Comparison of ENCODE assay signal across 14 cellular contexts in the genomic region with DNA sequence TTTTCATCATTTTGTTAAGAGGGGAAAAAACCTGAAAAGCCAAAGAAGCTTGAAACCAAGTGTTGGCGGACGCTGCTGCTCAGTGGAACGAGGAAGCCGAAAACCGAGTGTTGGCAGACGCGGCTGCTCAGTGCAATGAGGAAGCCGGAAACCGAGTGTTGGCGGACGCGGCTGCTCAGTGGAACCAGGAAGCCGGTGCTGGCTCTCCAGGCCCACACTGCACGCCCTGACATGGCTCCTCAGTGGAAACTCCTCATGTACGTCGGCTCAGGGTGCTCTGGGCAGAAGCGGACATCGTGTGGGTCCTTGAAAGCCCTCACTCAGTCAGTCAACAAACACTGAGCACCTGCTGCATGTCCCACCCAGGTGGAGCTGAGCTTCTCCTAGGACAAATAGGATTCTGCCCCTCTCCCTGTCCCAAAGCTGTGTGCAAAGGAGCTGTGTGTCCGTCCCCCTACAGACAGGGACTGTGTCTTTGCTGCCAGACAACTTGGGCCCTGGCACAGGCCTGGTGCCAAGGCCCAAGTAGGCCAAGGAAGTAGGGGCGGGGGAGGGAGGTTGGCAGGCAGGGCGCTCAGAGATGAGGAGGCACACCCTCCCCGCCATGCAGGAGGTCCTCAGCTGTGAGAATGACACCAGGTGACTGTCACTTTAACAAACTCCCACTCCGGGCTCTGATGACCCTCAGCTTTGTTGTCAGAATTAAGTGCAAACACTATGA. TPM values are rescaled to one million over a fixed set of nuclear protein-coding genes. Genes with fewer than 3 reads are reported as not detected.
DNase-seq lines count a peak whose midpoint lies in the region; ATAC-seq, FAIRE-seq and TF ChIP-seq lines count a peak whose summit lies in the region.
"Had no signal": no experiment of that assay in that cellular context is flagged by ENCODE, and none has a peak within 500 bp of the region (broad histone marks: within the 10 kb centered on the region; RNA-seq: fewer than 3 reads in every experiment).

No MANE protein-coding gene starts in this region.

- H3K4me3 ChIP-seq in GM12878: no peak overlapping the region
- no peak overlapping the region for H3K4me3 ChIP-seq in tibial artery
- H3K4me3 ChIP-seq: SJCRH30 had no signal

- no peaks in the 10 kb centered on the region for H3K4me1 Mint-ChIP-seq in activated CD4-positive, alpha-beta T cell treated with anti-CD3 and anti-CD28 coated beads, Interleukin-2, amount 10 ng/mL, durations not matched to agents 7 days and 5 days

- no peaks in the 10 kb centered on the region for H3K9me3 Mint-ChIP-seq in activated CD4-positive, alpha-beta T cell treated with anti-CD3 and anti-CD28 coated beads, Interleukin-2, amount 10 ng/mL, durations not matched to agents 7 days and 5 days

- peak overlapping the region; percentile 33 for H3K27ac ChIP-seq in GM12878 (ENCODE audit: control insufficient read depth, insufficient read depth)
- H3K27ac ChIP-seq in tibial artery: no peak overlapping the region
- H3K27ac ChIP-seq: parathyroid adenoma, SJCRH30 had no signal

- H3K27ac Mint-ChIP-seq in activated CD4-positive, alpha-beta T cell treated with anti-CD3 and anti-CD28 coated beads, Interleukin-2, amount 10 ng/mL, durations not matched to agents 7 days and 5 days: no peak overlapping the region

- in situ Hi-C loops in GM12878 (cut with MboI): no loop called here

- peak; percentile 59 for TF ChIP-seq POLR2A in GM12878 (IDR thresholded peaks at IDR 0.05; ENCODE audit: low read depth, low read length)

- no peaks in the 10 kb centered on the region for H3K79me2 ChIP-seq in GM12878 (ENCODE audit: control insufficient read depth, insufficient read depth, low read length)
- H3K79me2 ChIP-seq: parathyroid adenoma had no signal

- POLR2A ChIA-PET in activated CD4-positive, alpha-beta T cell treated with anti-CD3 and anti-CD28 coated beads, Interleukin-2, amount 10 ng/mL, durations not matched to agents 7 days and 5 days (lab: Charles Lee): no interaction called here
- POLR2A ChIA-PET in GM12878 (lab: Charles Lee): interaction anchor here (1.0 kb wide), 1 partner anchor 19 kb away, joined by 3 read pairs; no protein-coding TSS in a partner anchor

- no peak overlapping the region for H3K9ac ChIP-seq in GM12878 (ENCODE audit: control insufficient read depth, insufficient read depth, low read length)
- H3K9ac ChIP-seq: parathyroid adenoma had no signal

- TF ChIP-seq RAD21 in GM12878 (IDR thresholded peaks at IDR 0.05; ENCODE audit: insufficient read depth, low read depth, low read length): no peak

- SMC1A ChIA-PET in GM12878 (lab: Charles Lee; ENCODE audit: uncharacterized antibody, unreplicated experiment): interaction anchor here (0.5 to 2.5 kb wide), 2 partner anchors 16 to 21 kb away, joined by 3 to 6 read pairs; no protein-coding TSS in a partner anchor

- RAD21 ChIA-PET in GM12878 (lab: Charles Lee; ENCODE audit: unreplicated experiment): interaction anchor here (0.9 to 1.6 kb wide), 3 partner anchors 17 to 123 kb away, joined by 3 to 11 read pairs (median 3); no protein-coding TSS in a partner anchor

- H3K4me2 ChIP-seq in GM12878 (ENCODE audit: control insufficient read depth, insufficient read depth): no peak overlapping the region

- DNase-seq in activated CD4-positive, alpha-beta T cell treated with anti-CD3 and anti-CD28 coated beads for 48 hours: peak; percentile 20
- no peak for DNase-seq in activated CD4-positive, alpha-beta T cell treated with anti-CD3 and anti-CD28 coated beads, Interleukin-2, amount 10 ng/mL, durations not matched to agents 7 days and 5 days
- DNase-seq in NCI-H69 (lab: John Stamatoyannopoulos, UW): peak; percentile 53
- no peak for DNase-seq in GM12878 (ENCODE audit: low read depth, low spot score)
- peak; percentile 22 to 38 for DNase-seq in stimulated activated CD4-positive, alpha-beta T cell treated with anti-CD3 and anti-CD28 coated beads, Interleukin-2, amount 100 ng/mL, for 24 hours
- DNase-seq in tibial artery: no peak
- DNase-seq in KG1 (lab: John Stamatoyannopoulos, UW): no peak
- DNase-seq: effector memory CD4-positive, alpha-beta T cell; mesenchymal stem cell; MM.1S; NCI-H524; SJCRH30 had no signal

- no peaks in the 10 kb centered on the region for H4K20me1 ChIP-seq in GM12878 (ENCODE audit: control insufficient read depth, insufficient read depth)

- peak; percentile 70 for ATAC-seq in GM12878
- no peak for ATAC-seq in GM21737 (IDR thresholded peaks at IDR 0.05; ENCODE audit: unreplicated experiment)

- CTCF ChIA-PET in activated CD4-positive, alpha-beta T cell treated with anti-CD3 and anti-CD28 coated beads, Interleukin-2, amount 10 ng/mL, durations not matched to agents 7 days and 5 days (lab: Charles Lee): no interaction called here
- CTCF ChIA-PET in GM12878 (lab: Yijun Ruan, JAX): interaction anchor here (1.2 to 1.4 kb wide), 2 partner anchors 19 to 124 kb away, joined by 3 read pairs; no protein-coding TSS in a partner anchor

- H3K4me1 ChIP-seq in GM12878 (ENCODE audit: control insufficient read depth, insufficient read depth, low read length): no peaks in the 10 kb centered on the region; the same call in 1 of the 2 replicates
- H3K4me1 ChIP-seq in tibial artery: no peaks in the 10 kb centered on the region
- H3K4me1 ChIP-seq: parathyroid adenoma, SJCRH30 had no signal

- H3K36me3 Mint-ChIP-seq in activated CD4-positive, alpha-beta T cell treated with anti-CD3 and anti-CD28 coated beads, Interleukin-2, amount 10 ng/mL, durations not matched to agents 7 days and 5 days (ENCODE audit: low read depth): no peaks in the 10 kb centered on the region

- FAIRE-seq in GM12878 (lab: Jason Lieb, UNC): no peak

- 43% methylated on average over 23 of the region's 23 CpGs for WGBS in GM12878 (ENCODE audit: insufficient coverage, insufficient replicate concordance, low lambda C conversion rate, missing lambda C conversion rate)

- intact Hi-C loops in GM12878 (cut with micrococcal nuclease; ENCODE audit: unreplicated experiment) (loop anchor here (10.0 kb wide), 1 partner anchor 292 kb away; no protein-coding TSS in a partner anchor), tibial artery (cut with DNase I; ENCODE audit: low total_unique reads) (no loop called here)

- TF ChIP-seq CTCF in GM12878 (IDR thresholded peaks at IDR 0.05 in 2 of 3, conservative IDR thresholded peaks at IDR 0.05 in 1 of 3; ENCODE audit: control insufficient read depth in 2 of 3, extremely low read depth in 1 of 3, insufficient read depth in 1 of 3, low read depth in 3 of 3, low read length in 3 of 3) (no peak), tibial artery (IDR thresholded peaks at IDR 0.05) (no peak)

- no peak for TF ChIP-seq EP300 in GM12878 (IDR thresholded peaks at IDR 0.05; ENCODE audit: borderline replicate concordance in 1 of 2, control insufficient read depth in 1 of 2, low read depth in 2 of 2, low read length in 2 of 2)

- H3K27me3 ChIP-seq in GM12878 (replicated peaks in 1 of 2; ENCODE audit: control insufficient read depth in 2 of 2, insufficient read depth in 2 of 2, low read length in 1 of 2) (0 out of 4 replicates have a peak, but pooled peaks cover 0 to 2% of the 10 kb centered on the region in 2 experiments), tibial artery (peaks cover 0 to 19% of the 10 kb centered on the region in 2 donors)
- H3K27me3 ChIP-seq: SJCRH30 had no signal

- H3K9me3 ChIP-seq in GM12878 (replicated peaks; ENCODE audit: control insufficient read depth, insufficient read depth, low read length): no peaks in the 10 kb centered on the region
- H3K9me3 ChIP-seq in tibial artery: no peaks in the 10 kb centered on the region
- H3K9me3 ChIP-seq: SJCRH30 had no signal

- no peak overlapping the region for H3K4me3 Mint-ChIP-seq in activated CD4-positive, alpha-beta T cell treated with anti-CD3 and anti-CD28 coated beads, Interleukin-2, amount 10 ng/mL, durations not matched to agents 7 days and 5 days

- no TSS peak for BruUV-seq in GM12878 (replicated peaks; lab: Mats Ljungman, UMichigan)

- no peaks in the 10 kb centered on the region for H3K36me3 ChIP-seq in GM12878 (ENCODE audit: control insufficient read depth in 2 of 2, insufficient read depth in 2 of 2, low read length in 1 of 2)
- no peaks in the 10 kb centered on the region for H3K36me3 ChIP-seq in tibial artery
- H3K36me3 ChIP-seq: SJCRH30 had no signal

- H3K27me3 Mint-ChIP-seq in activated CD4-positive, alpha-beta T cell treated with anti-CD3 and anti-CD28 coated beads, Interleukin-2, amount 10 ng/mL, durations not matched to agents 7 days and 5 days: no peaks in the 10 kb centered on the region

- H2AFZ ChIP-seq in GM12878 (ENCODE audit: control insufficient read depth, low read depth, low read length): peak overlapping the region; percentile 49
- H2AFZ ChIP-seq: parathyroid adenoma had no signal

TF ChIP-seq in GM12878, 131 proteins besides CTCF, POLR2A, EP300 and RAD21 (continues in another document):
- TF ChIP-seq ATF7 (IDR thresholded peaks at IDR 0.05; ENCODE audit: low read depth) (0 out of 2 replicates have a peak, but pooled peaks have one; percentile 2), GABPA (IDR thresholded peaks at IDR 0.05; ENCODE audit: low read depth) (peak; percentile 52; the same call in 1 of the 2 replicates), SUZ12 (IDR thresholded peaks at IDR 0.05; ENCODE audit: unreplicated experiment) (no peak), TCF3 (IDR thresholded peaks at IDR 0.05; ENCODE audit: borderline replicate concordance, insufficient read depth, low read depth, low read length) (0 out of 2 replicates have a peak, but pooled peaks have one; percentile 20), ZNF24 (IDR thresholded peaks at IDR 0.05) (no peak)

RNA-seq across cellular contexts. Expression of gene PHF21B, which starts 37.3 kb away (rescaled TPM):
- not detected for total RNA-seq in activated CD4-positive, alpha-beta T cell treated with anti-CD3 and anti-CD28 coated beads, Interleukin-2, amount 10 ng/mL, durations not matched to agents 7 days and 5 days
- 0.65 TPM in 1 of 2 replicates, not detected in the other for total RNA-seq in GM12878 (2013; cell fraction: nucleolus; rRNA removed)
- not detected in 2 replicates for total RNA-seq in GM12878 (2014; rRNA removed)
- total RNA-seq in GM12878 (2014; rRNA removed; fragmentation: Illumina TruSeq; extraction: Trizol): not detected in 2 replicates
- total RNA-seq in GM12878 (2021): 0.08 TPM in 1 of 2 replicates, not detected in the other
- not detected for polyA plus RNA-seq in GM12878 (2011; ENCODE audit: low read depth)
- polyA plus RNA-seq in GM12878 (2011; rRNA removed): 0.03 and 0.19 TPM in 2 replicates
- polyA plus RNA-seq in GM12878 (2011; cell fraction: cytosol; rRNA removed): 0.05 and 0.09 TPM in 2 replicates
- 0.30 and 0.41 TPM in 2 replicates for polyA plus RNA-seq in GM12878 (2011; cell fraction: nucleus; rRNA removed)
- polyA plus RNA-seq in GM12878 (2012): 0.04 TPM in 1 of 2 replicates, not detected in the other
- not detected in 2 replicates for polyA plus RNA-seq in GM12878 (2014; fragmentation: Illumina TruSeq; extraction: Trizol)
- polyA plus RNA-seq in GM12878 (2014; fragmentation: Nextera tagmentation; extraction: Ambion mirVana): not detected
- polyA plus RNA-seq in GM12878 (2014; rRNA removed): 0.35 TPM in 1 of 2 replicates, not detected in the other
- polyA plus RNA-seq in GM12878 (2016; fragmentation: Nextera tagmentation; extraction: Ambion mirVana): not detected
- polyA minus RNA-seq in GM12878 (2011; rRNA and poly(A)+ RNA removed): not detected in 2 replicates
- not detected in 2 replicates for polyA minus RNA-seq in GM12878 (2011; cell fraction: cytosol; rRNA and poly(A)+ RNA removed)
- 0.77 TPM in 1 of 2 replicates, not detected in the other for polyA minus RNA-seq in GM12878 (2011; cell fraction: nucleus; rRNA and poly(A)+ RNA removed)

Comparison
In these comparisons a context has a peak if more than half of its experiments do, and no peak if none do; other contexts are left out.
1. DNase-seq: peak in activated CD4-positive, alpha-beta T cell treated with anti-CD3 and anti-CD28 coated beads for 48 hours (single experiment), NCI-H69 (single experiment) and stimulated activated CD4-positive, alpha-beta T cell treated with anti-CD3 and anti-CD28 coated beads, Interleukin-2, amount 100 ng/mL, for 24 hours (2 of 2); none in activated CD4-positive, alpha-beta T cell treated with anti-CD3 and anti-CD28 coated beads, Interleukin-2, amount 10 ng/mL, durations not matched to agents 7 days and 5 days (single experiment), GM12878 (single experiment), tibial artery (0 of 2) and KG1 (single experiment).